Comparison of ENCODE assay signal across 7 cellular contexts in the genomic region with DNA sequence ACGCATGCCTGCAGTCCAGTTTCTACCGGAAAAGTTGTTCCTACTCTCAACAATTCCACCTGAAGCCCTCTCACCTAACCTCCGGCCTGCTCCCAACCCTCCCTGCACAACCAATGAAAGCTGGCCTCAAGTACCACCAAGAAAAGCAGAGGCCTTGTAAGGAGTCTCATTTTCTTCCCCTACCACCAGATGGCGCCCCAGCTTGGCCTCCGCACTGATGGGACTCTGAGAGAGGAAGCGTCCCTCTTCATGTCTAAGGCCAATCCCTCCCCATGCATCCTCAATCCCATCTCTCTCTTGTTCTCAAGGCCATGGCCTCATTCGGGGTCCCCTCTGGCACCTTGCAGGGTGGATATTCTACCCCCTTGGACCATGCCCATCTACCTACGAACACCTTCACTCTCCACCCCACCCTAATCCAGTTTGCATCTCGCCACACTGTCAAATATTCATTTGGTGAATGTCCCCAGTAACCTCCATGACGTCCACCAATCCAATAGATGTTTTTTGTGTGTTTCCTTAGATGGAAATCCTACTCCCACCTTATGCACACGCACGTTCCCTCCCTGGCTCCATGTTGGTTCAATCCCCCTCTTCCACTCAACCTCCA.
DNase-seq lines count a peak whose midpoint lies in the region; TF ChIP-seq lines count a peak whose summit lies in the region.

No MANE protein-coding gene starts in this region.

- H3K4me3 ChIP-seq in GM12875 (ENCODE audit: low read depth, low read length): no peak overlapping the region
- H3K4me3 ChIP-seq in epithelial cell of proximal tubule (ENCODE audit: low read depth, low read length): no peak overlapping the region
- H3K4me3 ChIP-seq in testis: no peak overlapping the region

- H3K9me3 ChIP-seq in testis: no peaks in the 10 kb centered on the region

- CTCF ChIA-PET in activated CD4-positive, alpha-beta memory T cell treated with anti-CD3 and anti-CD28 coated beads, Interleukin-2, amount 10 ng/mL, durations not matched to agents 7 days and 5 days (lab: Charles Lee): interaction anchor here (0.6 to 1.9 kb wide), 9 partner anchors 9 to 1440 kb away, joined by 3 to 7 read pairs (median 4); no protein-coding TSS in a partner anchor

- TF ChIP-seq CTCF in GM12875 (IDR thresholded peaks at IDR 0.05; ENCODE audit: borderline replicate concordance, insufficient read depth, low read depth, low read length) (peak; percentile 42; the same call in 1 of the 2 replicates), epithelial cell of proximal tubule (conservative IDR thresholded peaks at IDR 0.05; ENCODE audit: low read depth, low read length) (peak; percentile 52), neural crest cell (conservative IDR thresholded peaks at IDR 0.05) (peak; percentile 66), testis (IDR thresholded peaks at IDR 0.05) (peak; percentile 58 to 72 (median 58))

- no peaks in the 10 kb centered on the region for H3K27me3 Mint-ChIP-seq in activated CD4-positive, alpha-beta memory T cell treated with anti-CD3 and anti-CD28 coated beads, Interleukin-2, amount 10 ng/mL, durations not matched to agents 7 days and 5 days
- peaks cover 5% of the 10 kb centered on the region for H3K27me3 Mint-ChIP-seq in neural crest cell (ENCODE audit: low read depth)

- H3K4me1 ChIP-seq in testis: no peaks in the 10 kb centered on the region

- no peak overlapping the region for H3K27ac ChIP-seq in testis

- DNase-seq in NCI-H2107 treated with DMSO at 0.1 percent for 48 hours (lab: John Stamatoyannopoulos, UW; ENCODE audit: unreplicated experiment): peak; percentile 6
- DNase-seq in activated CD4-positive, alpha-beta memory T cell treated with anti-CD3 and anti-CD28 coated beads, Interleukin-2, amount 10 ng/mL, durations not matched to agents 7 days and 5 days: peak; percentile 63
- DNase-seq in epithelial cell of proximal tubule (ENCODE audit: low read depth): no peak
- DNase-seq in neural crest cell (ENCODE audit: low read depth, low spot score): peak; percentile 47
- peak; percentile 78 for DNase-seq in testis
- no peak for DNase-seq in retina

- TF ChIP-seq POLR2A in testis (IDR thresholded peaks at IDR 0.05): no peak

- H3K4me3 Mint-ChIP-seq in activated CD4-positive, alpha-beta memory T cell treated with anti-CD3 and anti-CD28 coated beads, Interleukin-2, amount 10 ng/mL, durations not matched to agents 7 days and 5 days: no peak overlapping the region
- H3K4me3 Mint-ChIP-seq in neural crest cell: no peak overlapping the region

- no peaks in the 10 kb centered on the region for H3K4me1 Mint-ChIP-seq in activated CD4-positive, alpha-beta memory T cell treated with anti-CD3 and anti-CD28 coated beads, Interleukin-2, amount 10 ng/mL, durations not matched to agents 7 days and 5 days
- H3K4me1 Mint-ChIP-seq in neural crest cell: no peaks in the 10 kb centered on the region

- no peaks in the 10 kb centered on the region for H3K36me3 ChIP-seq in testis (ENCODE audit: low read depth, missing control alignments)

- H3K27me3 ChIP-seq in testis: no peaks in the 10 kb centered on the region

- 70 to 76% methylated on average over 12 of the region's 12 CpGs for WGBS in testis, 2 donors

- no peaks in the 10 kb centered on the region for H3K36me3 Mint-ChIP-seq in activated CD4-positive, alpha-beta memory T cell treated with anti-CD3 and anti-CD28 coated beads, Interleukin-2, amount 10 ng/mL, durations not matched to agents 7 days and 5 days (ENCODE audit: low read depth)
- no peaks in the 10 kb centered on the region for H3K36me3 Mint-ChIP-seq in neural crest cell (ENCODE audit: low read depth)

- H3K27ac Mint-ChIP-seq in activated CD4-positive, alpha-beta memory T cell treated with anti-CD3 and anti-CD28 coated beads, Interleukin-2, amount 10 ng/mL, durations not matched to agents 7 days and 5 days: no peak overlapping the region
- H3K27ac Mint-ChIP-seq in neural crest cell (ENCODE audit: unreplicated experiment): no peak overlapping the region

- POLR2A ChIA-PET in activated CD4-positive, alpha-beta memory T cell treated with anti-CD3 and anti-CD28 coated beads, Interleukin-2, amount 10 ng/mL, durations not matched to agents 7 days and 5 days (lab: Charles Lee): no interaction called here

- H3K9me3 Mint-ChIP-seq in activated CD4-positive, alpha-beta memory T cell treated with anti-CD3 and anti-CD28 coated beads, Interleukin-2, amount 10 ng/mL, durations not matched to agents 7 days and 5 days: no peaks in the 10 kb centered on the region
- H3K9me3 Mint-ChIP-seq in neural crest cell: peaks cover 7% of the 10 kb centered on the region

- intact Hi-C loops in testis (cut with DNase I; ENCODE audit: low total_unique reads): no loop called here

Comparison
In these comparisons a context has a peak if more than half of its experiments do, and no peak if none do; other contexts are left out.
1. DNase-seq: peak in NCI-H2107 treated with DMSO at 0.1 percent for 48 hours (single experiment), activated CD4-positive, alpha-beta memory T cell treated with anti-CD3 and anti-CD28 coated beads, Interleukin-2, amount 10 ng/mL, durations not matched to agents 7 days and 5 days (single experiment), neural crest cell (single experiment) and testis (single experiment); none in epithelial cell of proximal tubule (single experiment) and retina (single experiment).
2. Peak in every context shown above with its lines, with median percentiles within 50 percentile points of each other: CTCF ChIP-seq.